Comparison of ENCODE assay signal across 9 cellular contexts in genomic region chr6:150491131-150491795, GRCh38.
DNase-seq lines count a peak whose midpoint lies in the region; ATAC-seq and FAIRE-seq lines count a peak whose summit lies in the region.
"Had no signal": no experiment of that assay in that cellular context is flagged by ENCODE, and none has a peak within 500 bp of the region (broad histone marks: within the 10 kb centered on the region; RNA-seq: fewer than 3 reads in every experiment).

No MANE protein-coding gene starts in this region.

- ATAC-seq in activated naive CD4-positive, alpha-beta T cell treated with anti-CD3 and anti-CD28 coated beads, Interleukin-2, amount 50 U/mL, for 72 hours = peak; percentile 85 to 94
- ATAC-seq in HG03159 (IDR thresholded peaks at IDR 0.05; ENCODE audit: unreplicated experiment) = peak; percentile 96
- ATAC-seq in activated naive CD8-positive, alpha-beta T cell treated with anti-CD3 and anti-CD28 coated beads, Interleukin-2, amount 50 U/mL, for 24 hours = peak; percentile 95

- H3K4me3 Mint-ChIP-seq in activated naive CD8-positive, alpha-beta T cell treated with anti-CD3 and anti-CD28 coated beads, Interleukin-2, amount 50 U/mL, for 24 hours = peak overlapping the region; percentile 13

- H3K36me3 Mint-ChIP-seq in activated naive CD4-positive, alpha-beta T cell treated with anti-CD3 and anti-CD28 coated beads, Interleukin-2, amount 50 U/mL, for 72 hours = peaks cover 11 to 18% of the 10 kb centered on the region in 2 donors
- H3K36me3 Mint-ChIP-seq in activated naive CD8-positive, alpha-beta T cell treated with anti-CD3 and anti-CD28 coated beads, Interleukin-2, amount 50 U/mL, for 24 hours (ENCODE audit: low read depth) = no peaks in the 10 kb centered on the region

- peaks cover 4% of the 10 kb centered on the region for H3K27me3 Mint-ChIP-seq in activated naive CD8-positive, alpha-beta T cell treated with anti-CD3 and anti-CD28 coated beads, Interleukin-2, amount 50 U/mL, for 24 hours

- no peak for FAIRE-seq in frontal cortex (lab: Jason Lieb, UNC)

- in situ Hi-C loops in G401 (cut with HindIII; ENCODE audit: low sequenced_read_pairs) = no loop called here

- H3K27ac Mint-ChIP-seq in activated naive CD4-positive, alpha-beta T cell treated with anti-CD3 and anti-CD28 coated beads, Interleukin-2, amount 50 U/mL, for 72 hours = peak overlapping the region; percentile 20 to 25
- H3K27ac Mint-ChIP-seq in activated naive CD8-positive, alpha-beta T cell treated with anti-CD3 and anti-CD28 coated beads, Interleukin-2, amount 50 U/mL, for 24 hours = peak overlapping the region; percentile 77

- peaks cover 14 to 16% of the 10 kb centered on the region in 2 donors for H3K9me3 Mint-ChIP-seq in activated naive CD4-positive, alpha-beta T cell treated with anti-CD3 and anti-CD28 coated beads, Interleukin-2, amount 50 U/mL, for 72 hours
- H3K9me3 Mint-ChIP-seq in activated naive CD8-positive, alpha-beta T cell treated with anti-CD3 and anti-CD28 coated beads, Interleukin-2, amount 50 U/mL, for 24 hours = peaks cover 14% of the 10 kb centered on the region

- no peak for DNase-seq in activated naive CD4-positive, alpha-beta T cell treated with anti-CD3 and anti-CD28 coated beads, Interleukin-2, amount 50 U/mL, for 72 hours (ENCODE audit: low spot score in 2 of 2)
- no peak for DNase-seq in activated naive CD4-positive, alpha-beta T cell treated with anti-CD3 and anti-CD28 coated beads, Interleukin-2, amount 50 U/mL, for 16 hours
- DNase-seq in activated naive CD8-positive, alpha-beta T cell treated with anti-CD3 and anti-CD28 coated beads, Interleukin-2, amount 50 U/mL, for 24 hours = peak; percentile 15
- peak; percentile 32 for DNase-seq in ureter (ENCODE audit: low spot score)
- no peak for DNase-seq in NCI-H1092 treated with DMSO at 0.1 percent for 48 hours (lab: John Stamatoyannopoulos, UW)
- DNase-seq in G401 (ENCODE audit: low spot score) = no peak
- DNase-seq in frontal cortex (ENCODE audit: low spot score in 2 of 2) = no peak
- DNase-seq: T-helper 9 cell had no signal

- peaks cover 24% of the 10 kb centered on the region for H3K4me1 Mint-ChIP-seq in activated naive CD8-positive, alpha-beta T cell treated with anti-CD3 and anti-CD28 coated beads, Interleukin-2, amount 50 U/mL, for 24 hours

Comparison
In these comparisons a context has a peak if more than half of its experiments do, and no peak if none do; other contexts are left out.
1. DNase-seq: peak in activated naive CD8-positive, alpha-beta T cell treated with anti-CD3 and anti-CD28 coated beads, Interleukin-2, amount 50 U/mL, for 24 hours (single experiment) and ureter (single experiment); none in activated naive CD4-positive, alpha-beta T cell treated with anti-CD3 and anti-CD28 coated beads, Interleukin-2, amount 50 U/mL, for 72 hours (0 of 2), activated naive CD4-positive, alpha-beta T cell treated with anti-CD3 and anti-CD28 coated beads, Interleukin-2, amount 50 U/mL, for 16 hours (single experiment), NCI-H1092 treated with DMSO at 0.1 percent for 48 hours (single experiment), G401 (single experiment) and frontal cortex (0 of 2).
2. Peak in every context shown above with its lines, with median percentiles within 50 percentile points of each other: ATAC-seq.